In genomic region chr22:42070517-42071422, GRCh38 we compare ENCODE assay signal across 8 cellular contexts. TPM values are rescaled to one million over a fixed set of nuclear protein-coding genes. Genes with fewer than 3 reads are reported as not detected.
DNase-seq lines count a peak whose midpoint lies in the region; ATAC-seq, FAIRE-seq and TF ChIP-seq lines count a peak whose summit lies in the region.

NAGA (minus strand) TSS chr22:42070812; CDS start chr22:42070297, 515 bp downstream.

- peak; percentile 59 for TF ChIP-seq POLR2A in H54 (IDR thresholded peaks at IDR 0.05; ENCODE audit: low read depth, low read length)

- POLR2A ChIA-PET in naive thymus-derived CD4-positive, alpha-beta T cell (lab: Charles Lee) = interaction anchor here (0.6 to 3.8 kb wide), 7 partner anchors 9 to 373 kb away, joined by 3 to 54 read pairs (median 8); partner anchors contain the start of genes NDUFA6, SMDT1 and WBP2NL

- no peaks in the 10 kb centered on the region for H3K9me3 ChIP-seq in Loucy (ENCODE audit: insufficient read depth, low read depth, low read length)
- H3K9me3 ChIP-seq in RWPE2 (ENCODE audit: severe bottlenecking) = no peaks in the 10 kb centered on the region
- no peaks in the 10 kb centered on the region for H3K9me3 ChIP-seq in fibroblast of lung (ENCODE audit: control insufficient read depth, insufficient read depth, low read depth, low read length)
- no peaks in the 10 kb centered on the region for H3K9me3 ChIP-seq in naive thymus-derived CD4-positive, alpha-beta T cell (ENCODE audit: control insufficient read depth in 2 of 3, low read length in 3 of 3)

- H3K9ac ChIP-seq in Loucy (ENCODE audit: low read depth, low read length, poor library complexity, severe bottlenecking) (peak within 1 kb of the TSS; percentile 70), fibroblast of lung (ENCODE audit: insufficient read depth, low read length) (peak within 1 kb of the TSS; percentile 68)

- H3K79me2 ChIP-seq in Loucy (ENCODE audit: insufficient read depth, low read length) (peaks cover 7% of the 10 kb centered on the region; the same call in 1 of the 2 replicates), fibroblast of lung (ENCODE audit: control insufficient read depth, insufficient read depth, low read length) (no peaks in the 10 kb centered on the region)

- H4K20me1 ChIP-seq in Loucy (ENCODE audit: insufficient read depth, low read length, poor library complexity, severe bottlenecking) (no peaks in the 10 kb centered on the region), fibroblast of lung (ENCODE audit: control insufficient read depth, extremely low read depth, insufficient read depth, low read length) (no peaks in the 10 kb centered on the region)

- CTCF ChIA-PET in naive thymus-derived CD4-positive, alpha-beta T cell (lab: Charles Lee) = interaction anchor here (1.1 to 1.5 kb wide), 3 partner anchors 9 to 20 kb away, joined by 3 to 6 read pairs (median 5); partner anchors contain the start of genes NDUFA6 and SMDT1

- no peaks in the 10 kb centered on the region for H3K36me3 ChIP-seq in Loucy (ENCODE audit: insufficient read depth, low read length)
- H3K36me3 ChIP-seq in RWPE2 (ENCODE audit: low read depth) = peaks cover 3% of the 10 kb centered on the region
- peaks cover 5% of the 10 kb centered on the region for H3K36me3 ChIP-seq in fibroblast of lung (ENCODE audit: control insufficient read depth, insufficient read depth, low read length)
- peaks cover 0 to 28% (median 0%) of the 10 kb centered on the region in 3 experiments for H3K36me3 ChIP-seq in naive thymus-derived CD4-positive, alpha-beta T cell (ENCODE audit: control insufficient read depth in 2 of 3, insufficient read depth in 3 of 3, low read length in 3 of 3)

- peak; percentile 96 for ATAC-seq in RWPE2 (ENCODE audit: low read depth)
- ATAC-seq in activated T-helper 17 cell treated with anti-CD3 and anti-CD28 coated beads, Interleukin-2, amount 50 U/mL, for 72 hours (replicated peaks) = peak; percentile 97
- peak; percentile 99 for ATAC-seq in naive thymus-derived CD4-positive, alpha-beta T cell
- peak; percentile 98 for ATAC-seq in stimulated activated memory B cell treated with anti-CD40 and anti-IgM and Interleukin-4, amounts not matched to agents 10 μg/mL and 1 μg/mL and 100 μg/mL, for 72 hours

- intact Hi-C loops in naive thymus-derived CD4-positive, alpha-beta T cell (cut with micrococcal nuclease) = loop anchor here (1.0 to 10.0 kb wide), 12 partner anchors 9 to 976 kb away; partner anchors contain the start of genes NDUFA6 (in 2 of the 2), SMDT1 (in 2 of the 2), SREBF2 (in 2 of the 2) and WBP2NL (in 2 of the 2)

- H3K9me2 ChIP-seq in Loucy (replicated peaks; ENCODE audit: low read depth, low read length) = no peaks in the 10 kb centered on the region

- H2AFZ ChIP-seq in Loucy (ENCODE audit: low read length) = peak within 1 kb of the TSS; percentile 68
- H2AFZ ChIP-seq in fibroblast of lung (ENCODE audit: low read length) = peak within 1 kb of the TSS; percentile 93

- H3K4me3 ChIP-seq in Loucy (ENCODE audit: low read length, poor library complexity, severe bottlenecking) = peak within 1 kb of the TSS; percentile 78
- peak within 1 kb of the TSS; percentile 57 for H3K4me3 ChIP-seq in RWPE2 (ENCODE audit: severe bottlenecking)
- peak within 1 kb of the TSS; percentile 69 to 79 (median 76) for H3K4me3 ChIP-seq in fibroblast of lung (replicated peaks in 1 of 4; ENCODE audit: control extremely low read depth in 1 of 4, insufficient read depth in 1 of 4, low read depth in 3 of 4, low read length in 4 of 4)
- peak within 1 kb of the TSS; percentile 75 for H3K4me3 ChIP-seq in naive thymus-derived CD4-positive, alpha-beta T cell (ENCODE audit: low read length)

- H3K27me3 ChIP-seq in Loucy (ENCODE audit: insufficient read depth, low read length, poor library complexity, severe bottlenecking) = no peaks in the 10 kb centered on the region
- H3K27me3 ChIP-seq in RWPE2 (ENCODE audit: insufficient read depth, poor library complexity, severe bottlenecking) = no peaks in the 10 kb centered on the region
- H3K27me3 ChIP-seq in fibroblast of lung (ENCODE audit: control insufficient read depth, insufficient read depth, low read length) = no peaks in the 10 kb centered on the region
- H3K27me3 ChIP-seq in naive thymus-derived CD4-positive, alpha-beta T cell (ENCODE audit: control insufficient read depth in 2 of 2, insufficient read depth in 2 of 2, low read length in 2 of 2) = no peaks in the 10 kb centered on the region

- H3K36me3 Mint-ChIP-seq in activated T-helper 17 cell treated with anti-CD3 and anti-CD28 coated beads, Interleukin-2, amount 50 U/mL, for 72 hours (ENCODE audit: low read depth) = peaks cover 27% of the 10 kb centered on the region
- peaks cover 0 to 7% (median 3%) of the 10 kb centered on the region in 5 donors for H3K36me3 Mint-ChIP-seq in naive thymus-derived CD4-positive, alpha-beta T cell
- H3K36me3 Mint-ChIP-seq in stimulated activated memory B cell treated with anti-CD40 and anti-IgM and Interleukin-4, amounts not matched to agents 10 μg/mL and 1 μg/mL and 100 μg/mL, for 72 hours = peaks cover 17% of the 10 kb centered on the region

- peak within 1 kb of the TSS; percentile 94 for H3K4me3 Mint-ChIP-seq in activated T-helper 17 cell treated with anti-CD3 and anti-CD28 coated beads, Interleukin-2, amount 50 U/mL, for 72 hours
- peak within 1 kb of the TSS; percentile 86 to 96 (median 94) for H3K4me3 Mint-ChIP-seq in naive thymus-derived CD4-positive, alpha-beta T cell
- H3K4me3 Mint-ChIP-seq in stimulated activated memory B cell treated with anti-CD40 and anti-IgM and Interleukin-4, amounts not matched to agents 10 μg/mL and 1 μg/mL and 100 μg/mL, for 72 hours = peak within 1 kb of the TSS; percentile 86

- H3K27ac Mint-ChIP-seq in activated T-helper 17 cell treated with anti-CD3 and anti-CD28 coated beads, Interleukin-2, amount 50 U/mL, for 72 hours = peak within 1 kb of the TSS; percentile 91
- peak within 1 kb of the TSS; percentile 81 to 94 (median 92) for H3K27ac Mint-ChIP-seq in naive thymus-derived CD4-positive, alpha-beta T cell
- peak within 1 kb of the TSS; percentile 88 for H3K27ac Mint-ChIP-seq in stimulated activated memory B cell treated with anti-CD40 and anti-IgM and Interleukin-4, amounts not matched to agents 10 μg/mL and 1 μg/mL and 100 μg/mL, for 72 hours

- FAIRE-seq in H54 (lab: Jason Lieb, UNC) = peak; percentile 74

- H3K4me1 ChIP-seq in Loucy (ENCODE audit: insufficient read depth, low read length, poor library complexity, severe bottlenecking) = peaks cover 8% of the 10 kb centered on the region
- H3K4me1 ChIP-seq in RWPE2 (ENCODE audit: insufficient read depth, poor library complexity, severe bottlenecking) = peaks cover 5% of the 10 kb centered on the region
- H3K4me1 ChIP-seq in fibroblast of lung (ENCODE audit: control insufficient read depth, extremely low read depth, insufficient read depth, low read length) = peaks cover 8% of the 10 kb centered on the region
- peaks cover 16 to 22% of the 10 kb centered on the region in 2 donors for H3K4me1 ChIP-seq in naive thymus-derived CD4-positive, alpha-beta T cell (ENCODE audit: control insufficient read depth in 2 of 2, insufficient read depth in 2 of 2, low read length in 2 of 2)

- TF ChIP-seq CTCF in Loucy (conservative IDR thresholded peaks at IDR 0.05; ENCODE audit: low read length) = no peak
- TF ChIP-seq CTCF in RWPE2 (IDR thresholded peaks at IDR 0.05; ENCODE audit: poor library complexity, severe bottlenecking) = no peak
- TF ChIP-seq CTCF in fibroblast of lung (conservative IDR thresholded peaks at IDR 0.05 in 1 of 2, IDR thresholded peaks at IDR 0.05 in 1 of 2; ENCODE audit: low read depth in 1 of 2, low read length in 2 of 2) = no peak

- H3K27ac ChIP-seq in RWPE2 (ENCODE audit: poor library complexity, severe bottlenecking) (peak within 1 kb of the TSS; percentile 39), fibroblast of lung (ENCODE audit: insufficient read depth, low read length) (peak within 1 kb of the TSS; percentile 76)
- peak within 1 kb of the TSS; percentile 75 for H3K27ac ChIP-seq in naive thymus-derived CD4-positive, alpha-beta T cell (ENCODE audit: low read depth, low read length)

- H3K4me2 ChIP-seq in Loucy (ENCODE audit: low read depth, low read length, poor library complexity, severe bottlenecking) (peak within 1 kb of the TSS; percentile 86), fibroblast of lung (ENCODE audit: extremely low read depth, insufficient read depth, low read length) (peak within 1 kb of the TSS; percentile 100)

- DNase-seq in EL (peak; percentile 99), H54 (ENCODE audit: insufficient read length, low spot score) (peak; percentile 90), RWPE2 (ENCODE audit: low spot score) (peak; percentile 96), fibroblast of lung (ENCODE audit: low read depth in 2 of 2) (peak; percentile 95 to 98)
- peak; percentile 79 to 91 (median 88) for DNase-seq in naive thymus-derived CD4-positive, alpha-beta T cell

- H3K4me1 Mint-ChIP-seq in activated T-helper 17 cell treated with anti-CD3 and anti-CD28 coated beads, Interleukin-2, amount 50 U/mL, for 72 hours = peaks cover 15% of the 10 kb centered on the region
- H3K4me1 Mint-ChIP-seq in naive thymus-derived CD4-positive, alpha-beta T cell = peaks cover 22 to 54% (median 45%) of the 10 kb centered on the region in 7 donors
- H3K4me1 Mint-ChIP-seq in stimulated activated memory B cell treated with anti-CD40 and anti-IgM and Interleukin-4, amounts not matched to agents 10 μg/mL and 1 μg/mL and 100 μg/mL, for 72 hours = peaks cover 36% of the 10 kb centered on the region

- H3K9me3 Mint-ChIP-seq in activated T-helper 17 cell treated with anti-CD3 and anti-CD28 coated beads, Interleukin-2, amount 50 U/mL, for 72 hours = no peaks in the 10 kb centered on the region
- no peaks in the 10 kb centered on the region for H3K9me3 Mint-ChIP-seq in naive thymus-derived CD4-positive, alpha-beta T cell
- H3K9me3 Mint-ChIP-seq in stimulated activated memory B cell treated with anti-CD40 and anti-IgM and Interleukin-4, amounts not matched to agents 10 μg/mL and 1 μg/mL and 100 μg/mL, for 72 hours = no peaks in the 10 kb centered on the region

- H3F3A ChIP-seq in Loucy (ENCODE audit: low read depth) = no peaks in the 10 kb centered on the region

- H3K27me3 Mint-ChIP-seq in activated T-helper 17 cell treated with anti-CD3 and anti-CD28 coated beads, Interleukin-2, amount 50 U/mL, for 72 hours = no peaks in the 10 kb centered on the region
- no peaks in the 10 kb centered on the region for H3K27me3 Mint-ChIP-seq in naive thymus-derived CD4-positive, alpha-beta T cell
- H3K27me3 Mint-ChIP-seq in stimulated activated memory B cell treated with anti-CD40 and anti-IgM and Interleukin-4, amounts not matched to agents 10 μg/mL and 1 μg/mL and 100 μg/mL, for 72 hours = no peaks in the 10 kb centered on the region

RNA-seq across cellular contexts. Expression of gene NAGA, which starts in this region (rescaled TPM):
- 10 to 100 TPM; 30.7 to 34.8 TPM for total RNA-seq in activated T-helper 17 cell treated with anti-CD3 and anti-CD28 coated beads, Interleukin-2, amount 50 U/mL, for 72 hours
- total RNA-seq in fibroblast of lung = 26.7 and 43.4 TPM in 2 replicates
- 24.5 and 36.5 TPM in 2 replicates for polyA plus RNA-seq in fibroblast of lung
- 25.5 and 35.8 TPM in 2 replicates for polyA plus RNA-seq in fibroblast of lung (2012)
- 132 and 134 TPM in 2 replicates for polyA minus RNA-seq in fibroblast of lung (ENCODE audit: low replicate concordance)
- 10 to 100 TPM in 2 of 5 experiments, 1 to 10 TPM in 3; 7.6 to 38.8 (median 9.4) TPM for total RNA-seq in naive thymus-derived CD4-positive, alpha-beta T cell
- polyA plus RNA-seq in naive thymus-derived CD4-positive, alpha-beta T cell = 10 to 100 TPM; 12.5 to 12.9 TPM

Comparison
In these comparisons a context has a peak if more than half of its experiments do, and no peak if none do; other contexts are left out.
1. Peak in every context shown above with its lines: DNase-seq, ATAC-seq, H3K4me3 ChIP-seq and H3K27ac ChIP-seq.